ENCODE assay signal across 1 cellular context in the genomic region with DNA sequence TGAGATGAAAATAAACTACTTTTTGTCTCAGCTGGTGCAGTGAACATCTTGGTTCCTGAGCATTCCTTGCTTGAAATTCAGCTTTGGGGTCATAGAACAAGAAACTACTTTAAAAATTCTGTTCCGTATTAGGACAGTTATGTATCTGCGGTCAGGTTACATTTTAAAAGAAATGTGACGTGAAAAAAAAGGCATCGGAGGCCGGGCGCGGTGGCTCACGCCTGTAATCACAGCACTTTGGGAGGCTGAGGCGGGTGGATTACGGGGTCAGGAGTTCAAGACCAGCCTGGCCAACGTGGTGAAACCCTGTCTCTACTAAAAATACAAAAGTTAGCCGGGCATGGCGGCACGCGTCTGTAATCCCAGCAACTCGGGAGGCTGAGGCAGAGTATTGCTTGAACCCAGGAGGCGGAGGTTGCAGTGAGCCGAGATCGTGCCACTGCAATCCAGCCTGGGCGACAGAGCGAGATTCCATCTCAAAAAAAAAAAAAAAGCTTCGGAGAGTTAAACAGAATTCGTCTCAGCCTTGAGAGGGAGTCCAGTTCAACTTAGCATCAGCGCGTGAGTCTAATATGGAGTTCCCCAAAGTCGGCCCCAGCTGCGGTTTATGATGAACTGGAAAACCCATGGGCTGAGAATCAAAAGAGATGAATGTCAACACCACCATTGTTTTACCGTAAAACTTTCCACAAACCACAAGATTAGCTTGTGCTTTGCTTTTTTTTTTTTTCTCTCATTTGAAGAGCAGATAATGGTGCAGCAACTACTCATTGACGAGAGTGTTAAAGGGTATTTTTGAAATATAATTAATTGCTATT.
TF ChIP-seq lines count a peak whose summit lies in the region.

No MANE protein-coding gene starts in this region.

TF ChIP-seq in HCT116, 20 proteins besides CTCF, POLR2A, EP300 and RAD21 (continued from another document):
- TF ChIP-seq, protein P1, sequence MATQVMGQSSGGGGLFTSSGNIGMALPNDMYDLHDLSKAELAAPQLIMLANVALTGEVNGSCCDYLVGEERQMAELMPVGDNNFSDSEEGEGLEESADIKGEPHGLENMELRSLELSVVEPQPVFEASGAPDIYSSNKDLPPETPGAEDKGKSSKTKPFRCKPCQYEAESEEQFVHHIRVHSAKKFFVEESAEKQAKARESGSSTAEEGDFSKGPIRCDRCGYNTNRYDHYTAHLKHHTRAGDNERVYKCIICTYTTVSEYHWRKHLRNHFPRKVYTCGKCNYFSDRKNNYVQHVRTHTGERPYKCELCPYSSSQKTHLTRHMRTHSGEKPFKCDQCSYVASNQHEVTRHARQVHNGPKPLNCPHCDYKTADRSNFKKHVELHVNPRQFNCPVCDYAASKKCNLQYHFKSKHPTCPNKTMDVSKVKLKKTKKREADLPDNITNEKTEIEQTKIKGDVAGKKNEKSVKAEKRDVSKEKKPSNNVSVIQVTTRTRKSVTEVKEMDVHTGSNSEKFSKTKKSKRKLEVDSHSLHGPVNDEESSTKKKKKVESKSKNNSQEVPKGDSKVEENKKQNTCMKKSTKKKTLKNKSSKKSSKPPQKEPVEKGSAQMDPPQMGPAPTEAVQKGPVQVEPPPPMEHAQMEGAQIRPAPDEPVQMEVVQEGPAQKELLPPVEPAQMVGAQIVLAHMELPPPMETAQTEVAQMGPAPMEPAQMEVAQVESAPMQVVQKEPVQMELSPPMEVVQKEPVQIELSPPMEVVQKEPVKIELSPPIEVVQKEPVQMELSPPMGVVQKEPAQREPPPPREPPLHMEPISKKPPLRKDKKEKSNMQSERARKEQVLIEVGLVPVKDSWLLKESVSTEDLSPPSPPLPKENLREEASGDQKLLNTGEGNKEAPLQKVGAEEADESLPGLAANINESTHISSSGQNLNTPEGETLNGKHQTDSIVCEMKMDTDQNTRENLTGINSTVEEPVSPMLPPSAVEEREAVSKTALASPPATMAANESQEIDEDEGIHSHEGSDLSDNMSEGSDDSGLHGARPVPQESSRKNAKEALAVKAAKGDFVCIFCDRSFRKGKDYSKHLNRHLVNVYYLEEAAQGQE (IDR thresholded peaks at IDR 0.05; ENCODE audit: low read depth): no peak
- TF ChIP-seq FOSL1 (IDR thresholded peaks at IDR 0.05; ENCODE audit: low read depth): no peak
